ENCODE assay signal across 8 cellular contexts in genomic region chr1:184664042-184664659, GRCh38.
A peak's percentile ranks its signal among the peaks of the same experiment; 100 is the strongest.
DNase-seq lines count a peak whose midpoint lies in the region; ATAC-seq and TF ChIP-seq lines count a peak whose summit lies in the region.

No MANE protein-coding gene starts in this region.

- peak overlapping the region in 1 of 3 donors; percentile 49 for H3K4me3 Mint-ChIP-seq in T-cell

- DNase-seq in activated naive CD4-positive, alpha-beta T cell treated with Interleukin-2 at 50 U/mL for 16 hours, result peak; percentile 23
- no peak for DNase-seq in activated naive CD4-positive, alpha-beta T cell (lab: John Stamatoyannopoulos, UW)
- DNase-seq in HT-29 (ENCODE audit: low spot score) (peak; percentile 70), T-cell (peak in 25 of 34 experiments; percentile 3 to 45 (median 14)), colonic mucosa (peak; percentile 83), kidney glomerular epithelial cell (lab: John Stamatoyannopoulos, UW) (peak; percentile 18)
- peak; percentile 5 for DNase-seq in stimulated activated CD4-positive, alpha-beta T cell treated with anti-CD3 and anti-CD28 coated beads, Interleukin-12 subunit alpha, Interleukin-12 subunit beta, amount 100 ng/mL, for 4 hours

- H3K27me3 Mint-ChIP-seq in T-cell, result peaks cover 11 to 24% of the 10 kb centered on the region in 2 donors

- CTCF ChIA-PET in T-cell (lab: Charles Lee), result interaction anchor here in 1 of 2 donors (0.6 to 1.1 kb wide), 6 partner anchors 10 to 707 kb away, joined by 3 to 4 read pairs (median 3); no protein-coding TSS in a partner anchor

- POLR2A ChIA-PET in T-cell (lab: Charles Lee), result no interaction called here

- no peaks in the 10 kb centered on the region for H3K9me3 Mint-ChIP-seq in T-cell

- intact Hi-C loops in colonic mucosa (cut with DNase I), result loop anchor here (10.0 kb wide), 3 partner anchors 279 to 589 kb away; partner anchors contain the start of gene C1orf21

- no peaks in the 10 kb centered on the region for H3K9me3 ChIP-seq in colonic mucosa

- H3K36me3 ChIP-seq in colonic mucosa, result no peaks in the 10 kb centered on the region

- ATAC-seq in T-cell (replicated peaks in 1 of 4), result peak in 2 of 4 experiments; percentile 30 to 38
- ATAC-seq in GM18520 (IDR thresholded peaks at IDR 0.05; ENCODE audit: unreplicated experiment), result no peak

- no peak overlapping the region for H3K27ac Mint-ChIP-seq in T-cell

- no peaks in the 10 kb centered on the region for H3K4me1 ChIP-seq in colonic mucosa

- peak; percentile 83 for TF ChIP-seq CTCF in colonic mucosa (IDR thresholded peaks at IDR 0.05)

- no peaks in the 10 kb centered on the region for H3K36me3 Mint-ChIP-seq in T-cell

- H3K27ac ChIP-seq in colonic mucosa, result no peak overlapping the region

- peak overlapping the region; percentile 64 to 65 for H3K9ac ChIP-seq in colonic mucosa (ENCODE audit: low read depth in 2 of 2, low read length in 2 of 2)

- H3K4me3 ChIP-seq in colonic mucosa, result peak overlapping the region; percentile 32

- H3K4me1 Mint-ChIP-seq in T-cell, result peaks cover 5 to 12% (median 6%) of the 10 kb centered on the region in 3 donors

- no peaks in the 10 kb centered on the region for H3K27me3 ChIP-seq in colonic mucosa

Comparison
In these comparisons a context has a peak if more than half of its experiments do, and no peak if none do; other contexts are left out.
1. DNase-seq: peak in activated naive CD4-positive, alpha-beta T cell treated with Interleukin-2 at 50 U/mL for 16 hours (single experiment), HT-29 (single experiment), T-cell (25 of 34), colonic mucosa (single experiment), kidney glomerular epithelial cell (single experiment) and stimulated activated CD4-positive, alpha-beta T cell treated with anti-CD3 and anti-CD28 coated beads, Interleukin-12 subunit alpha, Interleukin-12 subunit beta, amount 100 ng/mL, for 4 hours (single experiment); none in activated naive CD4-positive, alpha-beta T cell (0 of 4).